21 cellular contexts compared by ENCODE assay signal in genomic region chr2:156779416-156780117, GRCh38.
"Had no signal": no experiment of that assay in that cellular context is flagged by ENCODE, and none has a peak within 500 bp of the region (broad histone marks: within the 10 kb centered on the region; RNA-seq: fewer than 3 reads in every experiment).

No MANE protein-coding gene starts in this region.

- H3K4me3 Mint-ChIP-seq: activated CD8-positive, alpha-beta memory T cell treated with anti-CD3 and anti-CD28 coated beads, Interleukin-2, amount 10 ng/mL, durations not matched to agents 7 days and 5 days; activated CD8-positive, alpha-beta T cell treated with anti-CD3 and anti-CD28 coated beads for 36 hours; activated naive CD8-positive, alpha-beta T cell treated with anti-CD3 and anti-CD28 coated beads, Interleukin-2, amount 50 U/mL, for 24 hours; natural killer cell treated with Interleukin-12 subunit alpha and Interleukin-12 subunit beta and Interleukin-15 and Interleukin-18, amount 100 ng/mL, for 72 hours had no signal

- H3K36me3 Mint-ChIP-seq: activated CD8-positive, alpha-beta memory T cell treated with anti-CD3 and anti-CD28 coated beads, Interleukin-2, amount 10 ng/mL, durations not matched to agents 7 days and 5 days; natural killer cell treated with Interleukin-12 subunit alpha and Interleukin-12 subunit beta and Interleukin-15 and Interleukin-18, amount 100 ng/mL, for 72 hours had no signal

- H3K4me3 ChIP-seq: left lung, thyroid gland had no signal

- H3K27me3 ChIP-seq: foreskin keratinocyte, left lung, thyroid gland had no signal

- H3K27me3 Mint-ChIP-seq: activated CD8-positive, alpha-beta memory T cell treated with anti-CD3 and anti-CD28 coated beads, Interleukin-2, amount 10 ng/mL, durations not matched to agents 7 days and 5 days; activated naive CD8-positive, alpha-beta T cell treated with anti-CD3 and anti-CD28 coated beads, Interleukin-2, amount 50 U/mL, for 24 hours; natural killer cell treated with Interleukin-12 subunit alpha and Interleukin-12 subunit beta and Interleukin-15 and Interleukin-18, amount 100 ng/mL, for 72 hours; progenitor cell of endocrine pancreas had no signal

- H3K27ac ChIP-seq: foreskin keratinocyte, left lung, thyroid gland had no signal

- H3K36me3 ChIP-seq: left lung, thyroid gland had no signal

- DNase-seq: activated CD4-positive, alpha-beta T cell treated with anti-CD3 and anti-CD28 coated beads for 48 hours; activated CD4-positive, CD25-positive, alpha-beta regulatory T cell; activated CD8-positive, alpha-beta memory T cell treated with anti-CD3 and anti-CD28 coated beads, Interleukin-2, amount 10 ng/mL, durations not matched to agents 7 days and 5 days; activated CD8-positive, alpha-beta T cell treated with anti-CD3 and anti-CD28 coated beads for 36 hours; activated effector memory CD4-positive, alpha-beta T cell treated with anti-CD3 and anti-CD28 coated beads, Interleukin-2, amount 50 U/mL, for 16 hours; activated naive CD4-positive, alpha-beta T cell treated with anti-CD3 and anti-CD28 coated beads, Interleukin-2, amount 50 U/mL, for 16 hours; activated naive CD8-positive, alpha-beta T cell treated with anti-CD3 and anti-CD28 coated beads, Interleukin-2, amount 50 U/mL, for 24 hours; activated T-cell treated with anti-CD3 and anti-CD28 coated beads for 4 hours; cerebellar nuclear complex; effector CD4-positive, alpha-beta T cell; erythroblast; foreskin keratinocyte; kidney; left lung; stimulated activated CD4-positive, alpha-beta T cell treated with anti-CD3 and anti-CD28 coated beads, Interleukin-12 subunit alpha, Interleukin-12 subunit beta, amount 100 ng/mL, for 4 hours; stimulated activated CD4-positive, alpha-beta T cell treated with anti-CD3 and anti-CD28 coated beads, Interleukin-4, amount 100 ng/mL, for 4 hours; stimulated activated naive CD8-positive, alpha-beta T cell treated with anti-CD3 and anti-CD28 coated beads, Interleukin-15, Interleukin-2, amounts not matched to agents 100 U/mL and 50 U/mL, for 24 hours; T-helper 9 cell; thyroid gland had no signal

- H3K4me1 ChIP-seq: foreskin keratinocyte, left lung, thyroid gland had no signal

- H3K9me3 ChIP-seq: left lung, thyroid gland had no signal

- H3K9me3 Mint-ChIP-seq: activated naive CD8-positive, alpha-beta T cell treated with anti-CD3 and anti-CD28 coated beads, Interleukin-2, amount 50 U/mL, for 24 hours; natural killer cell treated with Interleukin-12 subunit alpha and Interleukin-12 subunit beta and Interleukin-15 and Interleukin-18, amount 100 ng/mL, for 72 hours had no signal

- H3K27ac Mint-ChIP-seq: activated CD8-positive, alpha-beta memory T cell treated with anti-CD3 and anti-CD28 coated beads, Interleukin-2, amount 10 ng/mL, durations not matched to agents 7 days and 5 days; activated CD8-positive, alpha-beta T cell treated with anti-CD3 and anti-CD28 coated beads for 36 hours; activated naive CD8-positive, alpha-beta T cell treated with anti-CD3 and anti-CD28 coated beads, Interleukin-2, amount 50 U/mL, for 24 hours; natural killer cell treated with Interleukin-12 subunit alpha and Interleukin-12 subunit beta and Interleukin-15 and Interleukin-18, amount 100 ng/mL, for 72 hours; progenitor cell of endocrine pancreas had no signal

- H3K4me1 Mint-ChIP-seq: activated CD8-positive, alpha-beta memory T cell treated with anti-CD3 and anti-CD28 coated beads, Interleukin-2, amount 10 ng/mL, durations not matched to agents 7 days and 5 days; activated naive CD8-positive, alpha-beta T cell treated with anti-CD3 and anti-CD28 coated beads, Interleukin-2, amount 50 U/mL, for 24 hours had no signal
